ENCODE assay signal across 18 cellular contexts in the genomic region with DNA sequence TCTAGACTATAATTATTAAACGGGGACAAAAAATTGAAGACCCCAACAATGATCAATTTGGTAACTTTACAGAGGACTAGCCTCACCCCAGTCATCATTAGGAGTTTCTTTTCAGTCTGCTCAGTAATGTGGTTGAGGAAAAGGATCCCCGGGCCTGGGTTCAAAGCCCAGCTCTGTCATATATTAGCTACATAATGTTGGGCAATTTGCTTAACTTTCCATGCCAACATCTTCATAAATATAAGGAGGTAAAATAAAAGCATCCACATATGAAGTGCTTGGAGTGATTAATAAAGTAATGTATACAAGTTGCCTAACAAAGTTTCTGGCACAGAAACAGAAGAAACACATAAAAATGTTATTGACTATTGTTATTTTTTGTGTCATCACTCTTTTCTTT. TPM values are rescaled to one million over a fixed set of nuclear protein-coding genes. Genes with fewer than 3 reads are reported as not detected.
DNase-seq lines count a peak whose midpoint lies in the region; ATAC-seq, FAIRE-seq and TF ChIP-seq lines count a peak whose summit lies in the region.
"Had no signal": no experiment of that assay in that cellular context is flagged by ENCODE, and none has a peak within 500 bp of the region (broad histone marks: within the 10 kb centered on the region; RNA-seq: fewer than 3 reads in every experiment).

No MANE protein-coding gene starts in this region.

- ATAC-seq in A549 (no peak), Panc1 (no peak), HG03342 (IDR thresholded peaks at IDR 0.05; ENCODE audit: unreplicated experiment) (no peak)
- ATAC-seq: WTC11 had no signal

- H3K27me3 ChIP-seq in Panc1 (ENCODE audit: control insufficient read depth, insufficient read depth, low read length): no peaks in the 10 kb centered on the region
- no peaks in the 10 kb centered on the region for H3K27me3 ChIP-seq in mammary epithelial cell (ENCODE audit: insufficient read depth, low read length)
- no peaks in the 10 kb centered on the region for H3K27me3 ChIP-seq in small intestine (ENCODE audit: control insufficient read depth in 2 of 2, insufficient read depth in 2 of 2, low read length in 2 of 2)

- WGBS in A549 (ENCODE audit: missing lambda C conversion rate): 83% methylated on average over 2 of the region's 2 CpGs
- 96% methylated on average over 2 of the region's 2 CpGs for WGBS in mammary epithelial cell (ENCODE audit: low coverage, missing lambda C conversion rate)
- 85 to 92% (median 90%) methylated on average over 2 of the region's 2 CpGs for WGBS in small intestine, 3 donors

- H3K4me1 ChIP-seq in A549 (peaks cover 14% of the 10 kb centered on the region), Panc1 (ENCODE audit: control insufficient read depth, insufficient read depth, low read length) (peaks cover 14% of the 10 kb centered on the region; the same call in 1 of the 2 replicates), mammary epithelial cell (ENCODE audit: insufficient read depth, low read length) (peaks cover 46% of the 10 kb centered on the region), small intestine (ENCODE audit: control insufficient read depth in 2 of 2, insufficient read depth in 1 of 2, low read depth in 1 of 2, low read length in 1 of 2) (no peaks in the 10 kb centered on the region)
- H3K4me1 ChIP-seq: lower lobe of right lung had no signal

- no peaks in the 10 kb centered on the region for H3K9me3 ChIP-seq in A549
- no peaks in the 10 kb centered on the region; the same call in 1 of the 2 replicates for H3K9me3 ChIP-seq in Panc1 (ENCODE audit: control insufficient read depth, insufficient read depth, low read depth, low read length)
- H3K9me3 ChIP-seq in mammary epithelial cell (replicated peaks; ENCODE audit: insufficient read depth, low read length): no peaks in the 10 kb centered on the region
- no peaks in the 10 kb centered on the region for H3K9me3 ChIP-seq in small intestine (ENCODE audit: control insufficient read depth, low read depth)
- H3K9me3 ChIP-seq: lower lobe of right lung had no signal

- no TSS peak for BruUV-seq in Panc1 (replicated peaks; lab: Mats Ljungman, UMichigan)
- BruUV-seq in mammary epithelial cell (replicated peaks; lab: Mats Ljungman, UMichigan): no TSS peak

- peak overlapping the region in 4 of 7 donors; percentile 26 to 51 (median 40) for H3K27ac Mint-ChIP-seq in CD14-positive monocyte
- H3K27ac Mint-ChIP-seq: B cell, nephron, WTC11 had no signal

- DNase-seq in A549 (ENCODE audit: low read depth in 1 of 2, low spot score in 1 of 2) (no peak), CD14-positive monocyte (ENCODE audit: low spot score) (no peak), Panc1 (ENCODE audit: low read depth, low spot score) (no peak), mammary epithelial cell (no peak), A172 (ENCODE audit: low spot score) (no peak), NCI-H2227 (lab: John Stamatoyannopoulos, UW; ENCODE audit: unreplicated experiment) (no peak), small intestine (no peak)
- DNase-seq: DMS53; head of caudate nucleus; lower lobe of right lung; NCI-H1694; NCI-H226; stimulated activated CD4-positive, alpha-beta T cell treated with anti-CD3 and anti-CD28 coated beads, Interleukin-4, amount 100 ng/mL, for 4 hours; stimulated activated CD8-positive, alpha-beta memory T cell treated with anti-CD3 and anti-CD28 coated beads, Interleukin-4, amount 100 ng/mL, for 48 hours had no signal

- intact Hi-C loops in CD14-positive monocyte (cut with micrococcal nuclease) (loop anchor here (5.0 to 10.0 kb wide), 2 partner anchors 56 to 58 kb away; no protein-coding TSS in a partner anchor), Panc1 (cut with micrococcal nuclease; ENCODE audit: unreplicated experiment) (loop anchor here (2.0 kb wide), 1 partner anchor 58 kb away; no protein-coding TSS in a partner anchor), mammary epithelial cell (cut with micrococcal nuclease) (loop anchor here (5.0 kb wide), 1 partner anchor 181 kb away; no protein-coding TSS in a partner anchor)

- POLR2A ChIA-PET in A549 (lab: Yijun Ruan, JAX): interaction anchor here (0.7 kb wide), 1 partner anchor 1174 kb away, joined by 3 read pairs; no protein-coding TSS in a partner anchor
- POLR2A ChIA-PET in Panc1 (lab: Charles Lee): no interaction called here

- peaks cover 6% of the 10 kb centered on the region for H3K79me2 ChIP-seq in mammary epithelial cell (ENCODE audit: insufficient read depth, low read length)

- TF ChIP-seq EP300 in A549 (IDR thresholded peaks at IDR 0.05): no peak

- in situ Hi-C loops in Panc1 (cut with HindIII; ENCODE audit: low pct_unique_long_range_greater_than_20kb, low sequenced_read_pairs): no loop called here
- in situ Hi-C loops in mammary epithelial cell (cut with MboI; ENCODE audit: low sequenced_read_pairs in 2 of 2): no loop called here

- H3K9me3 Mint-ChIP-seq in CD14-positive monocyte: peaks cover 0 to 3% (median 0%) of the 10 kb centered on the region in 7 donors
- H3K9me3 Mint-ChIP-seq: nephron, WTC11 had no signal

- H3K36me3 Mint-ChIP-seq in CD14-positive monocyte: peaks cover 0 to 2% of the 10 kb centered on the region in 2 donors
- H3K36me3 Mint-ChIP-seq: WTC11 had no signal

- H3K4me2 ChIP-seq in A549 (no peak overlapping the region; the same call in 2 of the 3 replicates), mammary epithelial cell (ENCODE audit: insufficient read depth, low read depth, low read length) (peak overlapping the region; percentile 72)

- H4K20me1 ChIP-seq in mammary epithelial cell (ENCODE audit: insufficient read depth, low read length): no peaks in the 10 kb centered on the region

- TF ChIP-seq RAD21 in A549 (conservative IDR thresholded peaks at IDR 0.05 in 1 of 2, IDR thresholded peaks at IDR 0.05 in 1 of 2): no peak

- no peak for TF ChIP-seq CTCF in A549 (IDR thresholded peaks at IDR 0.05)
- no peak for TF ChIP-seq CTCF in CD14-positive monocyte (IDR thresholded peaks at IDR 0.05)
- TF ChIP-seq CTCF in Panc1 (IDR thresholded peaks at IDR 0.05): no peak
- no peak for TF ChIP-seq CTCF in mammary epithelial cell (conservative IDR thresholded peaks at IDR 0.05 in 1 of 2, IDR thresholded peaks at IDR 0.05 in 1 of 2; ENCODE audit: extremely low read depth in 1 of 2, insufficient read depth in 1 of 2, low read depth in 1 of 2, low read length in 2 of 2)

- peaks cover 29% of the 10 kb centered on the region for H3K4me1 Mint-ChIP-seq in CD14-positive monocyte
- H3K4me1 Mint-ChIP-seq: nephron had no signal

- no peak overlapping the region for H3K4me3 ChIP-seq in A549
- no peak overlapping the region for H3K4me3 ChIP-seq in Panc1 (ENCODE audit: low read depth in 2 of 2, low read length in 2 of 2)
- H3K4me3 ChIP-seq in mammary epithelial cell (replicated peaks in 1 of 3; ENCODE audit: insufficient read depth in 1 of 3, low read depth in 2 of 3, low read length in 3 of 3): no peak overlapping the region
- no peak overlapping the region for H3K4me3 ChIP-seq in small intestine (ENCODE audit: low read depth in 1 of 2, low read length in 2 of 2)
- H3K4me3 ChIP-seq: lower lobe of right lung had no signal

- no peak overlapping the region for H2AFZ ChIP-seq in mammary epithelial cell (ENCODE audit: low read depth, low read length)

- H3K9ac ChIP-seq in mammary epithelial cell (ENCODE audit: insufficient read depth, low read length): no peak overlapping the region

- no peak for TF ChIP-seq POLR2A in A549 (IDR thresholded peaks at IDR 0.05; ENCODE audit: low read length)

- FAIRE-seq in A549 (lab: Jason Lieb, UNC) (no peak), small intestine (lab: Jason Lieb, UNC) (no peak)

- CTCF ChIA-PET in A549 (lab: Yijun Ruan, JAX): interaction anchor here (1.6 kb wide), 1 partner anchor 89 kb away, joined by 5 read pairs; no protein-coding TSS in a partner anchor
- CTCF ChIA-PET in Panc1 (lab: Charles Lee): no interaction called here
- CTCF ChIA-PET in mammary epithelial cell (lab: Charles Lee; ENCODE audit: low non-redundant PET): no interaction called here

- H3K27ac ChIP-seq in A549 (peak overlapping the region; percentile 10 to 18; a peak in 3 of 6 replicates), Panc1 (ENCODE audit: low read length) (peak overlapping the region; percentile 86), mammary epithelial cell (ENCODE audit: insufficient read depth, low read depth, low read length) (peak overlapping the region; percentile 57), small intestine (ENCODE audit: low read depth in 1 of 2, low read length in 1 of 2) (no peak overlapping the region)
- H3K27ac ChIP-seq: lower lobe of right lung had no signal

- H3K36me3 ChIP-seq in Panc1 (ENCODE audit: control insufficient read depth, insufficient read depth, low read length) (no peaks in the 10 kb centered on the region), mammary epithelial cell (ENCODE audit: insufficient read depth, low read length) (no peaks in the 10 kb centered on the region), small intestine (ENCODE audit: control insufficient read depth in 2 of 2, insufficient read depth in 2 of 2, low read length in 2 of 2) (no peaks in the 10 kb centered on the region)
- H3K36me3 ChIP-seq: lower lobe of right lung had no signal

- dilution Hi-C loops in mammary epithelial cell (cut with HindIII; ENCODE audit: low sequenced_read_pairs): no loop called here

- H3K4me3 Mint-ChIP-seq in CD14-positive monocyte: no peak overlapping the region
- H3K4me3 Mint-ChIP-seq: B cell, nephron, WTC11 had no signal

- H3K27me3 Mint-ChIP-seq in CD14-positive monocyte (ENCODE audit: low read depth in 3 of 3): no peaks in the 10 kb centered on the region
- H3K27me3 Mint-ChIP-seq: B cell had no signal

TF ChIP-seq in A549, 52 proteins besides CTCF, POLR2A, EP300 and RAD21:
- TF ChIP-seq, protein P1, sequence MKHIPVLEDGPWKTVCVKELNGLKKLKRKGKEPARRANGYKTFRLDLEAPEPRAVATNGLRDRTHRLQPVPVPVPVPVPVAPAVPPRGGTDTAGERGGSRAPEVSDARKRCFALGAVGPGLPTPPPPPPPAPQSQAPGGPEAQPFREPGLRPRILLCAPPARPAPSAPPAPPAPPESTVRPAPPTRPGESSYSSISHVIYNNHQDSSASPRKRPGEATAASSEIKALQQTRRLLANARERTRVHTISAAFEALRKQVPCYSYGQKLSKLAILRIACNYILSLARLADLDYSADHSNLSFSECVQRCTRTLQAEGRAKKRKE (CRISPR knock-in tag; IDR thresholded peaks at IDR 0.05; ENCODE audit: low read depth): no peak
- no peak for TF ChIP-seq TFCP2L1 (CRISPR knock-in tag; IDR thresholded peaks at IDR 0.05)

RNA-seq across cellular contexts. Expression of a gene that starts 53.4 kb away (rescaled TPM):
- polyA plus RNA-seq in A549 (2011; rRNA removed) (3.0 and 3.7 TPM in 2 replicates), A549 (2017; fragmentation: RNase III; extraction: RNeasy Plus Mini Kit Qiagen cat#74134 plus additional on column Dnase treatment) (1.8 to 2.3 TPM (median 2.0 TPM) in 3 replicates), CD14-positive monocyte (10 to 100 TPM; 59.2 to 69.6 TPM), mammary epithelial cell (41.0 TPM), small intestine (10 to 100 TPM in 1 of 3 donors, 1 to 10 TPM in 2; 3.6 to 13.7 (median 7.3) TPM)
- 0.16 and 0.17 TPM in 2 replicates for polyA plus RNA-seq in A549 (2012; cell fraction: cytosol; rRNA removed)
- polyA plus RNA-seq in A549 (2012; cell fraction: nucleus; rRNA removed): 0.14 and 0.45 TPM in 2 replicates
- polyA minus RNA-seq in A549 (2011; rRNA and poly(A)+ RNA removed): 0.95 and 1.1 TPM in 2 replicates
- total RNA-seq in Panc1 (2021; ENCODE audit: unreplicated experiment) (27.8 TPM), mammary epithelial cell (100 to 1,000 TPM in 1 of 2 donors, 10 to 100 TPM in 1; 28.3 to 116 TPM)
- 14.8 TPM for polyA plus RNA-seq in Panc1 (2012; ENCODE audit: insufficient read length)
- 88.8 TPM for polyA minus RNA-seq in mammary epithelial cell
- 29.2 and 33.1 TPM in 2 replicates for total RNA-seq in A172 (2014; rRNA removed; shearing (Covaris generic))

Comparison
In these comparisons a context has a peak if more than half of its experiments do, and no peak if none do; other contexts are left out.
1. H3K27ac ChIP-seq: peak in A549 (2 of 2), Panc1 (single experiment) and mammary epithelial cell (single experiment); none in small intestine (0 of 2).